In the genomic region with DNA sequence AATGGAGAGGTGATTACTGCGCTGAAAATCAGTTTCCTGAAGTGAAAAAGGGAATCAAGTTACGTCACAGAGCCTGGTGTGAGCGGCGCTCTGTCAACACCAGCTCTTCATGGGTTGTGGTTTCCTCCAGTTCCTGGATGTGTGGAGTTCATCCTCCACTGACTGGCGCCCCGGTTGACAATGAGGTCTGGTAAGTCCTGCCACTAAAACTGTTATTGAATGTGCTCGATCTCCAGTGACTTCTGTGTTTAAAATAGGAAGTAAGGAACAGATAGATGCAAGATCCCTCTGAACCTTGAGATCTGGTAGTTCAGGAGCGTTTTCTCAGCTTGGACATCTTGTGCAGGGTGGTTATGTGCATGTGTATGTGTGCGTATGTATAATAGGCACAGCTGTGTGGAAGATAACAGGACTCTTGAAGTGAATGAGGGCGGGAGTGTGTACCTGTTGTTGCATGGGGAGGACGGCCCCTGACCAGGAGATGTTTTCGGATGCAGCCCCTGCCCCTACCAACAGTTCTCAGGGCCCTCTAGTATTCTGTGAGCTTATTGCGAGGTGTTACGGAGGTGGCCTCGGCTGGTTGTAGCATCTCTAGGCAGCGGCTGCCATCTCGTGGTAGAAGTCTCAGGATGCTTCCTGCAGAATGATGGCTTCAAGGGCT, we compare ENCODE assay signal across 8 cellular contexts. TPM values are rescaled to one million over a fixed set of nuclear protein-coding genes. Genes with fewer than 3 reads are reported as not detected.
DNase-seq lines count a peak whose midpoint lies in the region; ATAC-seq and TF ChIP-seq lines count a peak whose summit lies in the region.

No MANE protein-coding gene starts in this region.

- intact Hi-C loops in naive thymus-derived CD4-positive, alpha-beta T cell (cut with micrococcal nuclease), result loop anchor here (1.0 to 5.0 kb wide), 12 partner anchors 22 to 1179 kb away; a partner anchor contains a TSS

- no peaks in the 10 kb centered on the region for H3K9me3 Mint-ChIP-seq in CD8-positive, alpha-beta memory T cell
- H3K9me3 Mint-ChIP-seq in naive thymus-derived CD4-positive, alpha-beta T cell, result no peaks in the 10 kb centered on the region

- no peaks in the 10 kb centered on the region for H3K27me3 ChIP-seq in CD8-positive, alpha-beta memory T cell (ENCODE audit: insufficient read depth, low read length, poor library complexity, severe bottlenecking)
- no peaks in the 10 kb centered on the region for H3K27me3 ChIP-seq in naive thymus-derived CD4-positive, alpha-beta T cell (ENCODE audit: control insufficient read depth in 2 of 2, insufficient read depth in 2 of 2, low read length in 2 of 2)

- no peak overlapping the region for H3K27ac ChIP-seq in CD8-positive, alpha-beta memory T cell (ENCODE audit: low read depth, low read length)
- H3K27ac ChIP-seq in naive thymus-derived CD4-positive, alpha-beta T cell (ENCODE audit: low read depth, low read length), result peak overlapping the region; percentile 19

- H3K36me3 Mint-ChIP-seq in CD8-positive, alpha-beta memory T cell, result no peaks in the 10 kb centered on the region
- no peaks in the 10 kb centered on the region for H3K36me3 Mint-ChIP-seq in naive thymus-derived CD4-positive, alpha-beta T cell

- ATAC-seq in GM19438 (IDR thresholded peaks at IDR 0.05; ENCODE audit: low read depth, unreplicated experiment) (peak; percentile 98), HG03520 (IDR thresholded peaks at IDR 0.05; ENCODE audit: unreplicated experiment) (peak; percentile 98)
- ATAC-seq in naive thymus-derived CD4-positive, alpha-beta T cell, result peak; percentile 94

- CTCF ChIA-PET in CD8-positive, alpha-beta memory T cell (lab: Charles Lee), result interaction anchor here (0.6 to 3.3 kb wide), 26 partner anchors 10 to 427 kb away, joined by 3 to 35 read pairs (median 4); a partner anchor contains a TSS
- CTCF ChIA-PET in naive thymus-derived CD4-positive, alpha-beta T cell (lab: Charles Lee), result interaction anchor here (0.5 to 3.6 kb wide), 28 partner anchors 8 to 890 kb away, joined by 3 to 48 read pairs (median 4); a partner anchor contains a TSS

- H3K4me1 ChIP-seq in CD8-positive, alpha-beta memory T cell (ENCODE audit: insufficient read depth, low read length), result peaks cover 5% of the 10 kb centered on the region
- H3K4me1 ChIP-seq in naive thymus-derived CD4-positive, alpha-beta T cell (ENCODE audit: control insufficient read depth in 2 of 2, insufficient read depth in 2 of 2, low read length in 2 of 2), result peaks cover 0 to 7% of the 10 kb centered on the region in 2 donors

- POLR2A ChIA-PET in CD8-positive, alpha-beta memory T cell (lab: Charles Lee), result no interaction called here
- POLR2A ChIA-PET in naive thymus-derived CD4-positive, alpha-beta T cell (lab: Charles Lee), result interaction anchor here (0.6 to 1.4 kb wide), 7 partner anchors 9 to 242 kb away, joined by 3 to 9 read pairs (median 4); no protein-coding TSS in a partner anchor

- peaks cover 9 to 10% (median 9%) of the 10 kb centered on the region in 3 donors for H3K4me1 Mint-ChIP-seq in CD8-positive, alpha-beta memory T cell
- peaks cover 7 to 10% (median 9%) of the 10 kb centered on the region in 7 donors for H3K4me1 Mint-ChIP-seq in naive thymus-derived CD4-positive, alpha-beta T cell

- no peaks in the 10 kb centered on the region for H3K36me3 ChIP-seq in CD8-positive, alpha-beta memory T cell (ENCODE audit: insufficient read depth, low read length)
- H3K36me3 ChIP-seq in naive thymus-derived CD4-positive, alpha-beta T cell (ENCODE audit: control insufficient read depth in 2 of 3, insufficient read depth in 3 of 3, low read length in 3 of 3), result no peaks in the 10 kb centered on the region

- no peaks in the 10 kb centered on the region for H3K9me3 ChIP-seq in CD8-positive, alpha-beta memory T cell (ENCODE audit: low read length)
- no peaks in the 10 kb centered on the region for H3K9me3 ChIP-seq in naive thymus-derived CD4-positive, alpha-beta T cell (ENCODE audit: control insufficient read depth in 2 of 3, low read length in 3 of 3)

- peak; percentile 56 to 82 (median 60) for DNase-seq in CD8-positive, alpha-beta memory T cell
- DNase-seq in NOMO-1 (lab: John Stamatoyannopoulos, UW; ENCODE audit: unreplicated experiment in 2 of 2) (peak; percentile 75 to 85), erythroblast (lab: John Stamatoyannopoulos, UW) (peak; percentile 85 to 91)
- peak; percentile 75 for DNase-seq in activated CD8-positive, alpha-beta memory T cell treated with anti-CD3 and anti-CD28 coated beads, Interleukin-2, amount 50 U/mL, for 4 hours
- DNase-seq in naive thymus-derived CD4-positive, alpha-beta T cell, result peak; percentile 44 to 82 (median 76)
- DNase-seq in stimulated activated naive CD4-positive, alpha-beta T cell (lab: John Stamatoyannopoulos, UW), result peak; percentile 57 to 82 (median 66)

- peak overlapping the region in 6 of 7 donors; percentile 56 to 73 (median 62) for H3K4me3 Mint-ChIP-seq in CD8-positive, alpha-beta memory T cell
- H3K4me3 Mint-ChIP-seq in naive thymus-derived CD4-positive, alpha-beta T cell, result peak overlapping the region; percentile 56 to 79 (median 70)

- no peak for TF ChIP-seq POLR2A in erythroblast (IDR thresholded peaks at IDR 0.05; ENCODE audit: low read length)

- H3K4me3 ChIP-seq in CD8-positive, alpha-beta memory T cell (ENCODE audit: low read length), result peak overlapping the region; percentile 41
- H3K4me3 ChIP-seq in naive thymus-derived CD4-positive, alpha-beta T cell (ENCODE audit: low read length), result peak overlapping the region; percentile 28

- H3K27ac Mint-ChIP-seq in CD8-positive, alpha-beta memory T cell, result peak overlapping the region; percentile 16 to 87 (median 74)
- H3K27ac Mint-ChIP-seq in naive thymus-derived CD4-positive, alpha-beta T cell, result peak overlapping the region; percentile 32 to 94 (median 87)

- peaks cover 0 to 3% of the 10 kb centered on the region in 2 donors for H3K27me3 Mint-ChIP-seq in CD8-positive, alpha-beta memory T cell
- H3K27me3 Mint-ChIP-seq in naive thymus-derived CD4-positive, alpha-beta T cell, result peaks cover 0 to 8% (median 0%) of the 10 kb centered on the region in 5 donors

RNA-seq across cellular contexts. Expression of a gene that starts 22.0 kb away (rescaled TPM):
- 100 to 1,000 TPM; 149 to 151 TPM for total RNA-seq in CD8-positive, alpha-beta memory T cell
- polyA plus RNA-seq in CD8-positive, alpha-beta memory T cell, result 81.1 TPM
- 10 to 100 TPM; 24.3 to 76.6 (median 38.0) TPM for total RNA-seq in naive thymus-derived CD4-positive, alpha-beta T cell
- polyA plus RNA-seq in naive thymus-derived CD4-positive, alpha-beta T cell, result 10 to 100 TPM; 64.7 to 90.1 TPM
